In genomic region chr17:78974635-78975591, GRCh38 we compare ENCODE assay signal across 9 cellular contexts. TPM values are rescaled to one million over a fixed set of nuclear protein-coding genes. Genes with fewer than 3 reads are reported as not detected.
A peak's percentile ranks its signal among the peaks of the same experiment; 100 is the strongest.
DNase-seq lines count a peak whose midpoint lies in the region; ATAC-seq lines count a peak whose summit lies in the region.
"Had no signal": no experiment of that assay in that cellular context is flagged by ENCODE, and none has a peak within 500 bp of the region (broad histone marks: within the 10 kb centered on the region; RNA-seq: fewer than 3 reads in every experiment).

No MANE protein-coding gene starts in this region.

- no peak for ATAC-seq in GM18909 (IDR thresholded peaks at IDR 0.05; ENCODE audit: poor library complexity, unreplicated experiment)

- DNase-seq in NOMO-1 treated with DMSO at 0.1 percent for 48 hours (lab: John Stamatoyannopoulos, UW; ENCODE audit: unreplicated experiment) (peak; percentile 21), NOMO-1 treated with dmso at 0.1 percent for 144 hours (lab: John Stamatoyannopoulos, UW; ENCODE audit: unreplicated experiment) (no peak), SKM-1 (lab: John Stamatoyannopoulos, UW; ENCODE audit: unreplicated experiment) (peak; percentile 14), glomerular visceral epithelial cell (ENCODE audit: extremely low spot score) (peak; percentile 38), renal cortical epithelial cell (ENCODE audit: low read depth) (peak; percentile 65), NK-92 (lab: John Stamatoyannopoulos, UW; ENCODE audit: unreplicated experiment) (no peak), NCI-H748 (lab: John Stamatoyannopoulos, UW; ENCODE audit: unreplicated experiment) (no peak)
- DNase-seq: CD4-positive, CD25-positive, alpha-beta regulatory T cell had no signal

RNA-seq across cellular contexts. Expression of gene LGALS3BP, which starts 4.8 kb away (rescaled TPM):
- 390 and 548 TPM in 2 replicates for total RNA-seq in renal cortical epithelial cell

RNA-seq across cellular contexts. Expression of gene CANT1, which starts 34.7 kb away (rescaled TPM):
- total RNA-seq in renal cortical epithelial cell: 52.3 and 84.5 TPM in 2 replicates

RNA-seq across cellular contexts. Expression of gene C1QTNF1, which starts 49.1 kb away (rescaled TPM):
- total RNA-seq in renal cortical epithelial cell: 26.1 and 34.9 TPM in 2 replicates
- total RNA-seq: CD4-positive, CD25-positive, alpha-beta regulatory T cell had no signal

RNA-seq across cellular contexts. Expression of gene TIMP2, which starts 49.7 kb away (rescaled TPM):
- 16.1 and 42.1 TPM in 2 replicates for total RNA-seq in renal cortical epithelial cell

Comparison
In these comparisons a context has a peak if more than half of its experiments do, and no peak if none do; other contexts are left out.
1. DNase-seq: peak in NOMO-1 treated with DMSO at 0.1 percent for 48 hours (single experiment), SKM-1 (single experiment), glomerular visceral epithelial cell (single experiment) and renal cortical epithelial cell (single experiment); none in NOMO-1 treated with dmso at 0.1 percent for 144 hours (single experiment), NK-92 (single experiment) and NCI-H748 (single experiment).